6 cellular contexts compared by ENCODE assay signal in the genomic region with DNA sequence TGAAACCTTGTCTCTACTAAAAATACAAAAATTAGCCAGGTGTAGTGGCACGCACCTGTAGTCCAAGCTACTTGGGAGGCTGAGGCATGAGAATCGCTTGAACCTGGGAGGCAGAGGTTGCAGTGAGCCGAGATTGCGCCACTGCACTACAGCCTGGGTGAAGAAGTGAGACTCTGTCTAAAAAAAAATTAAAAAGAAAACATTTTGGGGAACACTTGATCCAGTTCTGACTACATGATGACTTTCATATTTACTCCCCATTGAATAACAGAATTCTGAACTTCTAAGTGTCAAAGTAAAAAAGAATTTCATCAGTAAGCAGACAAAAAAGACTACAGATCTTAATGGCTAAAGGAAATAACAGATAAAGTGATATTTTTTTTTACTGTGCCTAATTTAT. TPM values are rescaled to one million over a fixed set of nuclear protein-coding genes. Genes with fewer than 3 reads are reported as not detected.
DNase-seq lines count a peak whose midpoint lies in the region; ATAC-seq and TF ChIP-seq lines count a peak whose summit lies in the region.
"Not testable (repeated sequence)": the region's sequence is repeated elsewhere in the genome, so short reads cannot be mapped to it uniquely, and the experiment has no call there.

No MANE protein-coding gene starts in this region.

- not testable (repeated sequence) for TF ChIP-seq EP300 in transverse colon (IDR thresholded peaks at IDR 0.05; ENCODE audit: low read depth)

- H3K4me1 ChIP-seq in CD4-positive, CD25-positive, alpha-beta regulatory T cell (ENCODE audit: control insufficient read depth, insufficient read depth, low read length, poor library complexity, severe bottlenecking), result peaks cover 47% of the 10 kb centered on the region
- peaks cover 49% of the 10 kb centered on the region for H3K4me1 ChIP-seq in Karpas-422 (ENCODE audit: low read length)
- peaks cover 44% of the 10 kb centered on the region for H3K4me1 ChIP-seq in OCI-LY3 (ENCODE audit: low read length)
- H3K4me1 ChIP-seq in transverse colon, result peaks cover 0 to 28% (median 8%) of the 10 kb centered on the region in 4 donors

- not testable (repeated sequence) for H4K20me1 ChIP-seq in Karpas-422 (ENCODE audit: insufficient read depth, low read depth, low read length); OCI-LY3 (ENCODE audit: insufficient read depth, low read length)

- 81 to 94% methylated on average over 4 of the region's 4 CpGs for WGBS in transverse colon (ENCODE audit: low coverage in 1 of 2), 2 donors

- H3K27ac Mint-ChIP-seq in CD4-positive, CD25-positive, alpha-beta regulatory T cell, result peak overlapping the region; percentile 66 to 95 (median 83)
- H3K27ac Mint-ChIP-seq in activated B cell treated with CpG ODN at 0.5 μM for 24 hours (peak overlapping the region; percentile 75), memory B cell (peak overlapping the region; percentile 89)

- not testable (repeated sequence) for TF ChIP-seq POLR2A in transverse colon (IDR thresholded peaks at IDR 0.05)

- H3K4me1 Mint-ChIP-seq in CD4-positive, CD25-positive, alpha-beta regulatory T cell, result peaks cover 40 to 91% (median 74%) of the 10 kb centered on the region in 4 donors
- H3K4me1 Mint-ChIP-seq in activated B cell treated with CpG ODN at 0.5 μM for 24 hours, result peaks cover 79% of the 10 kb centered on the region
- H3K4me1 Mint-ChIP-seq in memory B cell, result peaks cover 50% of the 10 kb centered on the region

- DNase-seq in CD4-positive, CD25-positive, alpha-beta regulatory T cell; Karpas-422; activated B cell treated with CpG ODN at 0.5 μM for 24 hours; memory B cell (ENCODE audit: low spot score in 2 of 2); transverse colon: not testable (repeated sequence)

- ATAC-seq in CD4-positive, CD25-positive, alpha-beta regulatory T cell (ENCODE audit: low read depth in 2 of 2); activated B cell treated with CpG ODN at 0.5 μM for 24 hours (ENCODE audit: low read depth); memory B cell (ENCODE audit: low read depth): not testable (repeated sequence)

- peak overlapping the region; percentile 76 for H3K4me3 ChIP-seq in CD4-positive, CD25-positive, alpha-beta regulatory T cell (ENCODE audit: low read depth, low read length)
- H3K4me3 ChIP-seq in Karpas-422 (ENCODE audit: low read length); transverse colon: not testable (repeated sequence)
- peak overlapping the region; percentile 57 for H3K4me3 ChIP-seq in OCI-LY3 (ENCODE audit: low read length)

- H3K36me3 Mint-ChIP-seq in CD4-positive, CD25-positive, alpha-beta regulatory T cell, result peaks cover 18% of the 10 kb centered on the region
- H3K36me3 Mint-ChIP-seq in activated B cell treated with CpG ODN at 0.5 μM for 24 hours (ENCODE audit: low read depth), result peaks cover 10% of the 10 kb centered on the region
- H3K36me3 Mint-ChIP-seq in memory B cell, result peaks cover 22% of the 10 kb centered on the region

- POLR2A ChIA-PET in activated B cell treated with CpG ODN at 0.5 μM for 24 hours (lab: Charles Lee), result interaction anchor here (0.7 to 1.8 kb wide), 3 partner anchors 10 to 62 kb away, joined by 3 to 9 read pairs (median 4); partner anchors contain the start of gene WDR89

- H3K79me2 ChIP-seq in Karpas-422 (ENCODE audit: low read length), result peaks cover 100% of the 10 kb centered on the region
- peaks cover 20% of the 10 kb centered on the region for H3K79me2 ChIP-seq in OCI-LY3 (ENCODE audit: low read length)

- in situ Hi-C loops in transverse colon (cut with MboI; ENCODE audit: low pct_ligation_motif_present in 1 of 4, low pct_unique_long_range_greater_than_20kb in 1 of 4, low sequenced_read_pairs in 3 of 4), result not testable (repeated sequence)

- H3K9me2 ChIP-seq in Karpas-422 (replicated peaks; ENCODE audit: insufficient read depth, low read length), result not testable (repeated sequence)

- peak overlapping the region in 3 of 4 donors; percentile 20 to 78 (median 70) for H3K4me3 Mint-ChIP-seq in CD4-positive, CD25-positive, alpha-beta regulatory T cell
- peak overlapping the region; percentile 16 for H3K4me3 Mint-ChIP-seq in activated B cell treated with CpG ODN at 0.5 μM for 24 hours
- H3K4me3 Mint-ChIP-seq in memory B cell, result not testable (repeated sequence)

- H2AFZ ChIP-seq in Karpas-422 (ENCODE audit: low read length); OCI-LY3 (ENCODE audit: low read depth, low read length): not testable (repeated sequence)

- not testable (repeated sequence) for H3K9me3 Mint-ChIP-seq in CD4-positive, CD25-positive, alpha-beta regulatory T cell; activated B cell treated with CpG ODN at 0.5 μM for 24 hours; memory B cell

- CTCF ChIA-PET in activated B cell treated with CpG ODN at 0.5 μM for 24 hours (lab: Charles Lee), result interaction anchor here (1.8 kb wide), 1 partner anchor 68 kb away, joined by 4 read pairs; no protein-coding TSS in a partner anchor

- H3K9ac ChIP-seq in Karpas-422 (ENCODE audit: low read length), result not testable (repeated sequence)
- peak overlapping the region; percentile 49; the same call in 1 of the 2 replicates for H3K9ac ChIP-seq in OCI-LY3 (ENCODE audit: low read length)

- not testable (repeated sequence) for H3K9me3 ChIP-seq in CD4-positive, CD25-positive, alpha-beta regulatory T cell (ENCODE audit: control insufficient read depth in 2 of 2, low read length in 2 of 2); Karpas-422 (ENCODE audit: low read length); OCI-LY3 (ENCODE audit: insufficient read depth, low read length); transverse colon

- H3K27ac ChIP-seq in CD4-positive, CD25-positive, alpha-beta regulatory T cell (ENCODE audit: insufficient read depth, low read length, poor library complexity, severe bottlenecking), result peak overlapping the region; percentile 64
- H3K27ac ChIP-seq in Karpas-422 (ENCODE audit: low read length) (peak overlapping the region; percentile 54), OCI-LY3 (ENCODE audit: low read length) (peak overlapping the region; percentile 67), transverse colon (peak overlapping the region; percentile 8 to 57 (median 30))

- not testable (repeated sequence) for H3K27me3 ChIP-seq in CD4-positive, CD25-positive, alpha-beta regulatory T cell (ENCODE audit: control insufficient read depth, insufficient read depth, low read length); Karpas-422 (ENCODE audit: low read length); OCI-LY3 (ENCODE audit: low read depth, low read length); transverse colon

- not testable (repeated sequence) for H3K27me3 Mint-ChIP-seq in CD4-positive, CD25-positive, alpha-beta regulatory T cell; activated B cell treated with CpG ODN at 0.5 μM for 24 hours; memory B cell

- not testable (repeated sequence) for TF ChIP-seq CTCF in OCI-LY3 (IDR thresholded peaks at IDR 0.05; ENCODE audit: low read depth, low read length); activated B cell treated with CpG ODN at 0.5 μM for 24 hours (IDR thresholded peaks at IDR 0.05); transverse colon (IDR thresholded peaks at IDR 0.05)

- peak overlapping the region; percentile 14 for H3K4me2 ChIP-seq in Karpas-422 (ENCODE audit: low read depth, low read length, poor library complexity, severe bottlenecking)
- peak overlapping the region; percentile 95 for H3K4me2 ChIP-seq in OCI-LY3 (ENCODE audit: low read length)

- intact Hi-C loops in activated B cell treated with CpG ODN at 0.5 μM for 24 hours (cut with micrococcal nuclease); transverse colon (cut with DNase I; ENCODE audit: low total_unique reads): not testable (repeated sequence)

- H3K36me3 ChIP-seq in CD4-positive, CD25-positive, alpha-beta regulatory T cell (ENCODE audit: control insufficient read depth, insufficient read depth, low read length); OCI-LY3 (replicated peaks; ENCODE audit: low read depth, low read length); transverse colon: not testable (repeated sequence)
- H3K36me3 ChIP-seq in Karpas-422 (ENCODE audit: insufficient read depth, low read length), result peaks cover 25% of the 10 kb centered on the region

RNA-seq across cellular contexts. Expression of gene SGPP1, which starts 25.3 kb away (rescaled TPM):
- 25.0 TPM for total RNA-seq in CD4-positive, CD25-positive, alpha-beta regulatory T cell
- polyA plus RNA-seq in CD4-positive, CD25-positive, alpha-beta regulatory T cell, result 10 to 100 TPM; 24.9 to 38.6 (median 34.2) TPM
- total RNA-seq in Karpas-422 (2014; rRNA removed; shearing (Covaris generic); ENCODE audit: low replicate concordance), result 86.2 and 185 TPM in 2 replicates
- total RNA-seq in activated B cell treated with CpG ODN at 0.5 μM for 24 hours (20.9 and 21.2 TPM in 2 replicates), transverse colon (10 to 100 TPM in 3 of 4 donors, 1 to 10 TPM in 1; 7.6 to 23.9 (median 20.1) TPM)
